In the genomic region with DNA sequence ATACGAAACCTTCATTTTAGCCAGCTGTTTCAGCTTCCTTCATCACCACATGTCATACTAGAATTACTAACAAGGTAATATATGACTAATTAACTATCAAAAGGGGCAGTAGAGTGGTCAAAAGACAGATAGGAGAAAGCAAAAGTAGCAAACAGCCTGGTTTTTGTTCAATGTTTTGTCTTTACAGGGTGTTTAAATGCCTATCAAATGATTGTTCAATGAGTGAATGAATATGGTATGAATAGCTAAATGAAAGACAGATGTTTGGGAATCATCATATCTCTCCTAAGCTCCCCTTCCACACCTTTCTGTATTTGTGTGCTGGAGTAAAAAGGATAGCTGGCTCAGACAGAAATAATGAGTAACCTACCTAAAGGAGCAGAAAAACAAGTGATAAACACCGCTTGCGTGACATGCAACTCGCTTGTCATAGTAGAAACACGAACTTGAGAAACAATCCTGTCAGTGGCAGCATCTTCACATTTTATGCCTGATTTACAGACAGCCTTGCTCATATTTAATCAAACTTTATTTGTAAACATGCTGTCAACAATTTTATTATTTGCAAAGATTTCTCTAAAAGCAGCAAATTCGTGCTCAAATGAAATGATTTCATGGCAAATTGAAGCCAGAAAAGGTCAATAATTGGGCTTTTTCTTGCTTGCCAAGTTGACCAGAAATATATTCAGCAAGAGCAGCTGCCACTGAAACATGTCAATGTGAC, we compare ENCODE assay signal across 16 cellular contexts. TPM values are rescaled to one million over a fixed set of nuclear protein-coding genes. Genes with fewer than 3 reads are reported as not detected.
DNase-seq lines count a peak whose midpoint lies in the region; ATAC-seq and TF ChIP-seq lines count a peak whose summit lies in the region.
"Had no signal": no experiment of that assay in that cellular context is flagged by ENCODE, and none has a peak within 500 bp of the region (broad histone marks: within the 10 kb centered on the region; RNA-seq: fewer than 3 reads in every experiment).

No MANE protein-coding gene starts in this region.

- CTCF ChIA-PET in CD8-positive, alpha-beta T cell (lab: Charles Lee) = no interaction called here

- peak overlapping the region; percentile 22 for H3K9ac ChIP-seq in skeletal muscle satellite cell (ENCODE audit: low read depth, low read length)

- H3K4me1 Mint-ChIP-seq in CD8-positive, alpha-beta T cell (ENCODE audit: low read depth) = no peaks in the 10 kb centered on the region
- H3K4me1 Mint-ChIP-seq: activated T-helper 17 cell treated with anti-CD3 and anti-CD28 coated beads, Interleukin-2, amount 50 U/mL, for 72 hours; IgD-negative memory B cell had no signal

- 74 to 81% methylated on average over 6 of the region's 6 CpGs for WGBS in transverse colon (ENCODE audit: low coverage in 1 of 2), 2 donors

- H3K9me3 Mint-ChIP-seq in CD8-positive, alpha-beta T cell = no peaks in the 10 kb centered on the region
- H3K9me3 Mint-ChIP-seq: activated T-helper 17 cell treated with anti-CD3 and anti-CD28 coated beads, Interleukin-2, amount 50 U/mL, for 72 hours; effector memory CD8-positive, alpha-beta T cell had no signal

- no peak for TF ChIP-seq EP300 in transverse colon (IDR thresholded peaks at IDR 0.05; ENCODE audit: low read depth)

- no peaks in the 10 kb centered on the region for H3K27me3 Mint-ChIP-seq in CD8-positive, alpha-beta T cell (ENCODE audit: low read depth)
- H3K27me3 Mint-ChIP-seq: effector memory CD8-positive, alpha-beta T cell; IgD-negative memory B cell had no signal

- no peak overlapping the region for H3K27ac Mint-ChIP-seq in CD8-positive, alpha-beta T cell
- H3K27ac Mint-ChIP-seq: activated T-helper 17 cell treated with anti-CD3 and anti-CD28 coated beads, Interleukin-2, amount 50 U/mL, for 72 hours; effector memory CD8-positive, alpha-beta T cell; IgD-negative memory B cell had no signal

- peak overlapping the region; percentile 71 for H3K4me2 ChIP-seq in skeletal muscle satellite cell (ENCODE audit: low read length)

- no peak overlapping the region for H3K27ac ChIP-seq in CD8-positive, alpha-beta T cell (ENCODE audit: low read depth, low read length)
- H3K27ac ChIP-seq in transverse colon = no peak overlapping the region
- H3K27ac ChIP-seq: brain microvascular endothelial cell, spleen, thoracic aorta had no signal

- peaks cover 30% of the 10 kb centered on the region for H3K4me1 ChIP-seq in skeletal muscle satellite cell (ENCODE audit: control insufficient read depth, insufficient read depth, low read length)
- no peaks in the 10 kb centered on the region for H3K4me1 ChIP-seq in CD8-positive, alpha-beta T cell (ENCODE audit: insufficient read depth, low read length)
- no peaks in the 10 kb centered on the region for H3K4me1 ChIP-seq in transverse colon
- H3K4me1 ChIP-seq: spleen had no signal

- H3K36me3 ChIP-seq in skeletal muscle satellite cell (ENCODE audit: insufficient read depth, low read length) (no peaks in the 10 kb centered on the region), transverse colon (no peaks in the 10 kb centered on the region)
- H3K36me3 ChIP-seq in CD8-positive, alpha-beta T cell (ENCODE audit: insufficient read depth, low read length) = no peaks in the 10 kb centered on the region
- H3K36me3 ChIP-seq: brain microvascular endothelial cell, spleen, thoracic aorta had no signal

- no peak for TF ChIP-seq POLR2A in transverse colon (IDR thresholded peaks at IDR 0.05)

- POLR2A ChIA-PET in CD8-positive, alpha-beta T cell (lab: Charles Lee) = no interaction called here

- in situ Hi-C loops in transverse colon (cut with MboI; ENCODE audit: low pct_ligation_motif_present in 1 of 4, low pct_unique_long_range_greater_than_20kb in 1 of 4, low sequenced_read_pairs in 3 of 4) = no loop called here

- H3K9me3 ChIP-seq in skeletal muscle satellite cell (replicated peaks; ENCODE audit: low read length) (no peaks in the 10 kb centered on the region), transverse colon (no peaks in the 10 kb centered on the region)
- no peaks in the 10 kb centered on the region for H3K9me3 ChIP-seq in CD8-positive, alpha-beta T cell (ENCODE audit: low read length)
- H3K9me3 ChIP-seq: thoracic aorta had no signal

- H3K4me3 Mint-ChIP-seq in CD8-positive, alpha-beta T cell = no peak overlapping the region
- H3K4me3 Mint-ChIP-seq: activated T-helper 17 cell treated with anti-CD3 and anti-CD28 coated beads, Interleukin-2, amount 50 U/mL, for 72 hours; effector memory CD8-positive, alpha-beta T cell; IgD-negative memory B cell had no signal

- no peaks in the 10 kb centered on the region for H3K36me3 Mint-ChIP-seq in CD8-positive, alpha-beta T cell
- H3K36me3 Mint-ChIP-seq: IgD-negative memory B cell had no signal

- H3K4me3 ChIP-seq in skeletal muscle satellite cell (ENCODE audit: low read length) (peak overlapping the region; percentile 20), transverse colon (no peak overlapping the region)
- H3K4me3 ChIP-seq in CD8-positive, alpha-beta T cell (ENCODE audit: low read depth, low read length) = no peak overlapping the region
- H3K4me3 ChIP-seq: spleen, thoracic aorta had no signal

- intact Hi-C loops in CD8-positive, alpha-beta T cell (cut with DNase I, micrococcal nuclease) = no loop called here
- intact Hi-C loops in transverse colon (cut with DNase I; ENCODE audit: low total_unique reads) (no loop called here), left ventricle myocardium superior (cut with micrococcal nuclease) (no loop called here)

- ATAC-seq in GM18907 (IDR thresholded peaks at IDR 0.05; ENCODE audit: unreplicated experiment) = peak; percentile 98
- peak; percentile 89 for ATAC-seq in HG02759 (IDR thresholded peaks at IDR 0.05; ENCODE audit: unreplicated experiment)
- no peak for ATAC-seq in CD8-positive, alpha-beta T cell
- ATAC-seq in left ventricle myocardium superior = no peak
- ATAC-seq: activated T-helper 17 cell treated with anti-CD3 and anti-CD28 coated beads, Interleukin-2, amount 50 U/mL, for 72 hours; effector memory CD8-positive, alpha-beta T cell had no signal

- DNase-seq in HS-5 (ENCODE audit: low read depth) (peak; percentile 89), transverse colon (no peak), left ventricle myocardium superior (no peak)
- DNase-seq in effector CD4-positive, alpha-beta T cell = no peak
- no peak for DNase-seq in CD8-positive, alpha-beta T cell
- DNase-seq: activated CD4-positive, alpha-beta T cell treated with anti-CD3 and anti-CD28 coated beads, Interleukin-2, amount 50 U/mL, for 1 hour; brain microvascular endothelial cell; COR-L47; effector memory CD8-positive, alpha-beta T cell; spleen had no signal

- no peak for TF ChIP-seq CTCF in CD8-positive, alpha-beta T cell (IDR thresholded peaks at IDR 0.05)
- no peak for TF ChIP-seq CTCF in transverse colon (IDR thresholded peaks at IDR 0.05)

- H3K27me3 ChIP-seq in skeletal muscle satellite cell (ENCODE audit: control insufficient read depth, insufficient read depth, low read length) = no peaks in the 10 kb centered on the region
- H3K27me3 ChIP-seq in CD8-positive, alpha-beta T cell (ENCODE audit: insufficient read depth, low read length) = no peaks in the 10 kb centered on the region
- H3K27me3 ChIP-seq in transverse colon = no peaks in the 10 kb centered on the region
- H3K27me3 ChIP-seq: brain microvascular endothelial cell, spleen had no signal

RNA-seq across cellular contexts. Expression of gene ABCC9, which starts 34.1 kb away (rescaled TPM):
- 11.7 and 17.3 TPM in 2 replicates for total RNA-seq in skeletal muscle satellite cell (2012; rRNA removed)
- not detected for total RNA-seq in CD8-positive, alpha-beta T cell
- total RNA-seq in transverse colon (10 to 100 TPM in 1 of 4 donors, 1 to 10 TPM in 3; 5.2 to 10.2 (median 8.0) TPM), left ventricle myocardium superior (83.1 TPM)

Comparison
In these comparisons a context has a peak if more than half of its experiments do, and no peak if none do; other contexts are left out.
1. ATAC-seq: peak in GM18907 (single experiment) and HG02759 (single experiment); none in CD8-positive, alpha-beta T cell (single experiment) and left ventricle myocardium superior (single experiment).
2. RNA of gene ABCC9, which starts 34.1 kb away (total RNA-seq): 83.1 TPM in left ventricle myocardium superior (single experiment) and 5.2 to 10.2 TPM in transverse colon; not detected in CD8-positive, alpha-beta T cell; every median in the first group is over 4 times any median in the second.